13 cellular contexts compared by ENCODE assay signal in the genomic region with DNA sequence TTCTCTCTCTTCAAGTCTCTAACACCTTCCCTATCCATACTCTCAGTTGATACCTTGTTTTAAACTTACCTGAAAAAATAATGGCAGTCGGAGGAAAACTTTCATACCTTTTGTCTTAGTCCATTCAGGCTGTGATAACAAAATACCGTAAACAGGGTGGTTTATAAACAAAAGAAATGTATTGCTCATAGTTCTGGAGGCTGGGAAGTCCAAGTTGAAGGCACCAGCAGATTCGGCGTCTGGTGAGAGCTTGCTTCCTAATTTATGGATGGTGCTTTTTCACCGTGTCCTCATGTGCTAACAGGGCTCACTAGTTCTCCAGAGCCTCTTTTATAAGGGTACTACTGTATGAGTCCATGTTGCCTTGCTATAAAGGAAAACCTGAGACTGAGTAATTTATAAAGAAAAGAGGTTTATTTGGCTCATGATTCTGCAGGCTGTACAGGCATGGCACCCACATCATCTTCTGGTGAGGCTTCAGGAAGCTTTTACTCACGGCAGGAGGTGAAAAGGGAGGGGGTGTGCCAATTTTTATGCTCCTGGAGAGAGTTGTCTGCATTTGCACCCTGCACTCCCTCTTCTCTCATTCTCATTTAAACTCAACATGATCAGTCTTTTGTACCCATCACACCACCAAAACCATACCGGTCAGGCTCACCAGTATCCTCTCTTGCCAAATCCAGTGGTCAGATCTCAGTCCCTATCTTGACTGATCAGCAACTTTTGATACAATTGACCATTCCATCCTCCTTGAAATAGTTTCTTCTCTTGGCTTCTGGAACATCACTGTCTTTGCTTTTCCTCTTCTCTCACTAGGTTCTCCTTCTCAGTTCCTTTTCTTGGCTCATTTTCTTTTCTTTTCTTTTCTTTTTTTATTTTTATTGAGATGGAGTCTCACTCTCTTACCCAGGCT. TPM values are rescaled to one million over a fixed set of nuclear protein-coding genes. Genes with fewer than 3 reads are reported as not detected.
DNase-seq lines count a peak whose midpoint lies in the region; ATAC-seq, FAIRE-seq and TF ChIP-seq lines count a peak whose summit lies in the region.
"Had no signal": no experiment of that assay in that cellular context is flagged by ENCODE, and none has a peak within 500 bp of the region (broad histone marks: within the 10 kb centered on the region; RNA-seq: fewer than 3 reads in every experiment).

No MANE protein-coding gene starts in this region.

- no peak for DNase-seq in HepG2 (ENCODE audit: low spot score)
- no peak for DNase-seq in right lobe of liver
- DNase-seq in naive thymus-derived CD8-positive, alpha-beta T cell, result no peak
- DNase-seq in SKM-1 (lab: John Stamatoyannopoulos, UW; ENCODE audit: unreplicated experiment), result no peak
- no peak for DNase-seq in NCI-H1048 (lab: John Stamatoyannopoulos, UW)
- DNase-seq in retina, result no peak
- DNase-seq: activated CD8-positive, alpha-beta memory T cell treated with anti-CD3 and anti-CD28 coated beads, Interleukin-2, amount 50 U/mL, for 4 hours; colonic mucosa; DMS53; transverse colon had no signal

- H3K4me1 Mint-ChIP-seq in activated naive CD8-positive, alpha-beta T cell (ENCODE audit: low read depth), result peaks cover 81% of the 10 kb centered on the region
- H3K4me1 Mint-ChIP-seq in naive thymus-derived CD8-positive, alpha-beta T cell, result peaks cover 59 to 94% (median 91%) of the 10 kb centered on the region in 4 donors

- H3K9me3 ChIP-seq in HepG2 (ENCODE audit: low read length) (no peaks in the 10 kb centered on the region), right lobe of liver (no peaks in the 10 kb centered on the region)
- H3K9me3 ChIP-seq: colonic mucosa, SJSA1, transverse colon had no signal

- POLR2A ChIA-PET in HepG2 (lab: Yijun Ruan, JAX), result no interaction called here
- POLR2A ChIA-PET in naive thymus-derived CD8-positive, alpha-beta T cell (lab: Charles Lee), result no interaction called here

- no peak overlapping the region for H3K9ac ChIP-seq in HepG2 (ENCODE audit: insufficient read depth, low read depth, low read length)

- TF ChIP-seq POLR2A in HepG2 (IDR thresholded peaks at IDR 0.05; ENCODE audit: insufficient read depth in 1 of 2, low read depth in 2 of 2, low read length in 2 of 2) (no peak), right lobe of liver (IDR thresholded peaks at IDR 0.05) (no peak)

- TF ChIP-seq CTCF in HepG2 (CRISPR knock-in tag; IDR thresholded peaks at IDR 0.05), result no peak
- TF ChIP-seq CTCF in right lobe of liver (IDR thresholded peaks at IDR 0.05), result no peak

- no peak for TF ChIP-seq RAD21 in HepG2 (CRISPR knock-in tag; IDR thresholded peaks at IDR 0.05)

- no peak overlapping the region for H3K4me2 ChIP-seq in HepG2 (ENCODE audit: low read depth, low read length)

- no peak for TF ChIP-seq EP300 in HepG2 (IDR thresholded peaks at IDR 0.05; ENCODE audit: low read depth in 2 of 2, low read length in 2 of 2)
- TF ChIP-seq EP300 in HepG2 (CRISPR knock-in tag; IDR thresholded peaks at IDR 0.05; ENCODE audit: borderline replicate concordance), result no peak

- CTCF ChIA-PET in HepG2 (lab: Yijun Ruan, JAX; ENCODE audit: low intra/inter-chr PET ratio, low total read pairs), result no interaction called here

- 96% methylated on average over 7 of the region's 7 CpGs for WGBS in HepG2 (ENCODE audit: low lambda C conversion rate)
- 90% methylated on average over 7 of the region's 7 CpGs for WGBS in right lobe of liver (ENCODE audit: insufficient coverage, low coverage, low lambda C conversion rate, missing lambda C conversion rate)

- no peak overlapping the region for H2AFZ ChIP-seq in HepG2 (ENCODE audit: low read length)

- H3K27ac Mint-ChIP-seq in activated naive CD8-positive, alpha-beta T cell, result peak overlapping the region; percentile 89
- peak overlapping the region; percentile 18 to 94 (median 76) for H3K27ac Mint-ChIP-seq in naive thymus-derived CD8-positive, alpha-beta T cell

- H3K36me3 ChIP-seq in HepG2 (replicated peaks in 1 of 2; ENCODE audit: control insufficient read depth in 1 of 2, insufficient read depth in 2 of 2, low read length in 2 of 2) (no peaks in the 10 kb centered on the region), right lobe of liver (no peaks in the 10 kb centered on the region)
- H3K36me3 ChIP-seq: colonic mucosa, SJSA1, transverse colon had no signal

- peaks cover 31% of the 10 kb centered on the region for H3K36me3 Mint-ChIP-seq in activated naive CD8-positive, alpha-beta T cell
- peaks cover 11 to 60% (median 40%) of the 10 kb centered on the region in 3 donors for H3K36me3 Mint-ChIP-seq in naive thymus-derived CD8-positive, alpha-beta T cell

- no peak overlapping the region for H3K4me3 Mint-ChIP-seq in activated naive CD8-positive, alpha-beta T cell
- peak overlapping the region in 7 of 10 donors; percentile 12 to 70 (median 30) for H3K4me3 Mint-ChIP-seq in naive thymus-derived CD8-positive, alpha-beta T cell

- H3K27me3 Mint-ChIP-seq in activated naive CD8-positive, alpha-beta T cell, result no peaks in the 10 kb centered on the region
- no peaks in the 10 kb centered on the region for H3K27me3 Mint-ChIP-seq in naive thymus-derived CD8-positive, alpha-beta T cell

- no TSS peak for BruUV-seq in HepG2 (replicated peaks; lab: Mats Ljungman, UMichigan)

- H3K27me3 ChIP-seq in HepG2 (ENCODE audit: control insufficient read depth in 1 of 2, insufficient read depth in 2 of 2, low read length in 2 of 2) (no peaks in the 10 kb centered on the region), right lobe of liver (no peaks in the 10 kb centered on the region)
- H3K27me3 ChIP-seq: colonic mucosa, SJSA1, transverse colon had no signal

- no peak overlapping the region for H3K4me3 ChIP-seq in HepG2 (replicated peaks in 1 of 3; ENCODE audit: insufficient read depth in 1 of 3, low read depth in 2 of 3, low read length in 3 of 3)
- no peak overlapping the region for H3K4me3 ChIP-seq in right lobe of liver
- H3K4me3 ChIP-seq: colonic mucosa, SJSA1, transverse colon had no signal

- no peak overlapping the region for H3K27ac ChIP-seq in HepG2 (ENCODE audit: extremely low read length, insufficient read depth, low read length)
- H3K27ac ChIP-seq in right lobe of liver, result no peak overlapping the region
- H3K27ac ChIP-seq: colonic mucosa, SJSA1 had no signal

- FAIRE-seq in HepG2 (lab: Jason Lieb, UNC), result no peak

- H3K4me1 ChIP-seq in HepG2 (ENCODE audit: insufficient read depth, low read length) (no peaks in the 10 kb centered on the region), right lobe of liver (peaks cover 0 to 5% (median 0%) of the 10 kb centered on the region in 4 donors)
- H3K4me1 ChIP-seq: colonic mucosa, SJSA1 had no signal

- H4K20me1 ChIP-seq in HepG2 (ENCODE audit: insufficient read depth, low read length), result no peaks in the 10 kb centered on the region

- no peaks in the 10 kb centered on the region for H3K79me2 ChIP-seq in HepG2 (ENCODE audit: insufficient read depth, low read length)

- ATAC-seq in HepG2, result no peak
- no peak for ATAC-seq in right lobe of liver
- no peak for ATAC-seq in naive thymus-derived CD8-positive, alpha-beta T cell
- ATAC-seq: esophagus mucosa had no signal

- peaks cover 3% of the 10 kb centered on the region for H3K9me3 Mint-ChIP-seq in activated naive CD8-positive, alpha-beta T cell (ENCODE audit: low read depth)
- H3K9me3 Mint-ChIP-seq in naive thymus-derived CD8-positive, alpha-beta T cell, result peaks cover 0 to 7% (median 2%) of the 10 kb centered on the region in 9 donors

- intact Hi-C loops in HepG2 (cut with micrococcal nuclease; ENCODE audit: unreplicated experiment), result no loop called here
- intact Hi-C loops in right lobe of liver (cut with DNase I), result no loop called here

- in situ Hi-C loops in HepG2 (cut with HindIII; ENCODE audit: extremely low pct_ligation_motif_present, low pct_unique_long_range_greater_than_20kb), result no loop called here

TF ChIP-seq in HepG2, 621 proteins besides CTCF, POLR2A, EP300 and RAD21:
- no peak for TF ChIP-seq ZNF777 (CRISPR knock-in tag; IDR thresholded peaks at IDR 0.05)
- peak; percentile 49; the same call in 1 of the 2 replicates for TF ChIP-seq ZNF564 (CRISPR knock-in tag; IDR thresholded peaks at IDR 0.05)

RNA-seq across cellular contexts. Expression of gene ST6GAL1, which starts 21.6 kb away (rescaled TPM):
- total RNA-seq in HepG2 (2016; rRNA removed; fragmentation: Illumina TruSeq; extraction: Trizol) (62.1 and 79.9 TPM in 2 replicates), right lobe of liver (100 to 1,000 TPM; 389 to 574 (median 483) TPM)
- 8.1 and 8.2 TPM in 2 replicates for total RNA-seq in HepG2 (2016; cell fraction: cytosol; rRNA removed; fragmentation: Illumina TruSeq; extraction: Trizol; ENCODE audit: low read depth)
- total RNA-seq in HepG2 (2016; cell fraction: insoluble cytoplasmic fraction; rRNA removed; fragmentation: Illumina TruSeq; extraction: Trizol), result 62.1 and 78.3 TPM in 2 replicates
- total RNA-seq in HepG2 (2016; cell fraction: membrane; rRNA removed; fragmentation: Illumina TruSeq; extraction: Trizol), result 30.2 and 33.0 TPM in 2 replicates
- total RNA-seq in HepG2 (2016; cell fraction: nucleus; rRNA removed; fragmentation: Illumina TruSeq; extraction: Trizol), result 91.6 and 101 TPM in 2 replicates
- 163 and 164 TPM in 2 replicates for polyA plus RNA-seq in HepG2 (2011; rRNA removed)
- polyA plus RNA-seq in HepG2 (2011; cell fraction: cytosol; rRNA removed), result 115 and 161 TPM in 2 replicates
- polyA plus RNA-seq in HepG2 (2011; cell fraction: nucleus; rRNA removed), result 50.3 and 65.6 TPM in 2 replicates
- polyA plus RNA-seq in HepG2 (2012), result 189 and 200 TPM in 2 replicates
- 5.0 and 5.1 TPM in 2 replicates for polyA plus RNA-seq in HepG2 (2016; cell fraction: cytosol; fragmentation: Illumina TruSeq; extraction: Trizol; ENCODE audit: low read depth)
- polyA plus RNA-seq in HepG2 (2016; cell fraction: insoluble cytoplasmic fraction; fragmentation: Illumina TruSeq; extraction: Trizol; ENCODE audit: low read depth), result 49.0 and 50.2 TPM in 2 replicates
- 18.2 and 19.6 TPM in 2 replicates for polyA plus RNA-seq in HepG2 (2016; cell fraction: membrane; fragmentation: Illumina TruSeq; extraction: Trizol; ENCODE audit: low read depth)
- 91.4 and 96.5 TPM in 2 replicates for polyA plus RNA-seq in HepG2 (2016; cell fraction: nucleus; fragmentation: Illumina TruSeq; extraction: Trizol; ENCODE audit: insufficient read depth, low read depth)
- 3.2 and 268 TPM in 2 replicates for polyA minus RNA-seq in HepG2 (2011; rRNA and poly(A)+ RNA removed; ENCODE audit: low replicate concordance)
- 106 and 146 TPM in 2 replicates for polyA minus RNA-seq in HepG2 (2011; cell fraction: cytosol; rRNA and poly(A)+ RNA removed)
- polyA minus RNA-seq in HepG2 (2011; cell fraction: nucleus; rRNA and poly(A)+ RNA removed), result 119 and 177 TPM in 2 replicates
- total RNA-seq in naive thymus-derived CD8-positive, alpha-beta T cell, result 100 to 1,000 TPM; 223 to 250 TPM
- polyA plus RNA-seq in naive thymus-derived CD8-positive, alpha-beta T cell, result 100 to 1,000 TPM; 139 to 237 (median 167) TPM
